1 cellular context compared by ENCODE assay signal in genomic region chr20:43409041-43409913, GRCh38.
TF ChIP-seq lines count a peak whose summit lies in the region.

No MANE protein-coding gene starts in this region.

TF ChIP-seq in HepG2, 621 proteins besides CTCF, POLR2A, EP300 and RAD21 (continued from another document and continues in another):
- TF ChIP-seq NR1H2 (CRISPR knock-in tag; IDR thresholded peaks at IDR 0.05; ENCODE audit: borderline replicate concordance, low read depth) = no peak
- TF ChIP-seq ZNF224 (CRISPR knock-in tag; IDR thresholded peaks at IDR 0.05) = no peak
- TF ChIP-seq RCOR2 (CRISPR knock-in tag; IDR thresholded peaks at IDR 0.05) = no peak
- TF ChIP-seq FLYWCH1 (CRISPR knock-in tag; IDR thresholded peaks at IDR 0.05) = no peak
- no peak for TF ChIP-seq JUND (CRISPR knock-in tag; IDR thresholded peaks at IDR 0.05)
- TF ChIP-seq SMARCE1 (IDR thresholded peaks at IDR 0.05; ENCODE audit: borderline replicate concordance) = no peak
- no peak for TF ChIP-seq ARNTL (CRISPR knock-in tag; IDR thresholded peaks at IDR 0.05)
- no peak for TF ChIP-seq RXRA (CRISPR knock-in tag; IDR thresholded peaks at IDR 0.05)
- TF ChIP-seq TOPORS (CRISPR knock-in tag; IDR thresholded peaks at IDR 0.05) = no peak
- no peak for TF ChIP-seq HMGXB3 (CRISPR knock-in tag; IDR thresholded peaks at IDR 0.05; ENCODE audit: borderline replicate concordance)
- TF ChIP-seq ZNF264 (CRISPR knock-in tag; IDR thresholded peaks at IDR 0.05) = no peak
- TF ChIP-seq ZSCAN29 (CRISPR knock-in tag; conservative IDR thresholded peaks at IDR 0.05) = no peak
- TF ChIP-seq ZNF331 (CRISPR knock-in tag; IDR thresholded peaks at IDR 0.05) = 0 out of 2 replicates have a peak, but pooled peaks have one; percentile 13
- no peak for TF ChIP-seq TCF7L2 (IDR thresholded peaks at IDR 0.05; ENCODE audit: low read depth, low read length)
- no peak for TF ChIP-seq ZBTB43 (CRISPR knock-in tag; conservative IDR thresholded peaks at IDR 0.05)
- TF ChIP-seq ZNF891 (CRISPR knock-in tag; IDR thresholded peaks at IDR 0.05) = no peak
- TF ChIP-seq ZC3H13 (CRISPR knock-in tag; IDR thresholded peaks at IDR 0.05) = no peak
- TF ChIP-seq REL (CRISPR knock-in tag; conservative IDR thresholded peaks at IDR 0.05) = no peak
- TF ChIP-seq HNF1A (IDR thresholded peaks at IDR 0.05; ENCODE audit: low read depth) = no peak
- TF ChIP-seq HNF1A (CRISPR knock-in tag; IDR thresholded peaks at IDR 0.05; ENCODE audit: borderline replicate concordance) = no peak
- TF ChIP-seq ZNF136 (CRISPR knock-in tag; IDR thresholded peaks at IDR 0.05; ENCODE audit: low read depth) = no peak
- no peak for TF ChIP-seq ZNF616 (CRISPR knock-in tag; IDR thresholded peaks at IDR 0.05; ENCODE audit: low read depth)
- no peak for TF ChIP-seq ZNF124 (CRISPR knock-in tag; IDR thresholded peaks at IDR 0.05)
- peak; percentile 46; the same call in 1 of the 2 replicates for TF ChIP-seq ZNF550 (CRISPR knock-in tag; IDR thresholded peaks at IDR 0.05; ENCODE audit: borderline replicate concordance)
- TF ChIP-seq U2AF1 (optimal IDR thresholded peaks at IDR 0.05; ENCODE audit: low read depth, low read length) = no peak
- TF ChIP-seq GTF2F1 (IDR thresholded peaks at IDR 0.05; ENCODE audit: low read length) = no peak
- TF ChIP-seq RBAK (CRISPR knock-in tag; IDR thresholded peaks at IDR 0.05) = no peak
- no peak for TF ChIP-seq EZH2 (conservative IDR thresholded peaks at IDR 0.05; ENCODE audit: low read depth, low read length)
- no peak for TF ChIP-seq CEBPB (IDR thresholded peaks at IDR 0.05; ENCODE audit: borderline replicate concordance, low read depth, low read length)
- TF ChIP-seq ZNF101 (CRISPR knock-in tag; IDR thresholded peaks at IDR 0.05; ENCODE audit: borderline replicate concordance, low read depth) = no peak
- TF ChIP-seq U2AF2 (IDR thresholded peaks at IDR 0.05; ENCODE audit: low read depth, low read length) = no peak
- TF ChIP-seq TEAD3 (CRISPR knock-in tag; optimal IDR thresholded peaks at IDR 0.05; ENCODE audit: borderline replicate concordance) = no peak
- TF ChIP-seq RFX5 (IDR thresholded peaks at IDR 0.05; ENCODE audit: low read depth, low read length) = no peak
- TF ChIP-seq ZNF607 (CRISPR knock-in tag; IDR thresholded peaks at IDR 0.05; ENCODE audit: borderline replicate concordance) = no peak
- TF ChIP-seq ZNF781 (CRISPR knock-in tag; IDR thresholded peaks at IDR 0.05; ENCODE audit: borderline replicate concordance, not compliant biosample characterization) = no peak
- no peak; the same call in 1 of the 2 replicates for TF ChIP-seq HNF1B (CRISPR knock-in tag; IDR thresholded peaks at IDR 0.05)
- no peak for TF ChIP-seq NFE2L1 (CRISPR knock-in tag; IDR thresholded peaks at IDR 0.05; ENCODE audit: borderline replicate concordance)
- TF ChIP-seq ZBTB4 (CRISPR knock-in tag; IDR thresholded peaks at IDR 0.05; ENCODE audit: borderline replicate concordance) = no peak
- no peak for TF ChIP-seq ZNF3 (CRISPR knock-in tag; IDR thresholded peaks at IDR 0.05)
- no peak for TF ChIP-seq MLXIP (CRISPR knock-in tag; IDR thresholded peaks at IDR 0.05; ENCODE audit: borderline replicate concordance)
- TF ChIP-seq ZBTB21 (CRISPR knock-in tag; IDR thresholded peaks at IDR 0.05) = no peak
- no peak for TF ChIP-seq MAZ (IDR thresholded peaks at IDR 0.05; ENCODE audit: borderline replicate concordance, low read depth, low read length)
- TF ChIP-seq MAZ (CRISPR knock-in tag; IDR thresholded peaks at IDR 0.05; ENCODE audit: low read depth) = no peak
- no peak for TF ChIP-seq NFE2 (CRISPR knock-in tag; IDR thresholded peaks at IDR 0.05)
- peak; percentile 83 for TF ChIP-seq SMC3 (IDR thresholded peaks at IDR 0.05; ENCODE audit: low read length)
- no peak for TF ChIP-seq TBP (CRISPR knock-in tag; IDR thresholded peaks at IDR 0.05)
- TF ChIP-seq JUN (CRISPR knock-in tag; IDR thresholded peaks at IDR 0.05) = no peak
- no peak for TF ChIP-seq NAIF1 (CRISPR knock-in tag; IDR thresholded peaks at IDR 0.05; ENCODE audit: borderline replicate concordance)
- no peak for TF ChIP-seq ZNF253 (CRISPR knock-in tag; IDR thresholded peaks at IDR 0.05; ENCODE audit: borderline replicate concordance)
- TF ChIP-seq ZNF691 (CRISPR knock-in tag; IDR thresholded peaks at IDR 0.05; ENCODE audit: borderline replicate concordance, low read depth) = peak; percentile 21; the same call in 1 of the 2 replicates
- no peak for TF ChIP-seq POLR2AphosphoS5 (IDR thresholded peaks at IDR 0.05; ENCODE audit: low read depth, low read length)
